17 cellular contexts compared by ENCODE assay signal in genomic region chr11:75592699-75593098, GRCh38. TPM values are rescaled to one million over a fixed set of nuclear protein-coding genes. Genes with fewer than 3 reads are reported as not detected.
DNase-seq lines count a peak whose midpoint lies in the region; ATAC-seq, FAIRE-seq and TF ChIP-seq lines count a peak whose summit lies in the region.
"Had no signal": no experiment of that assay in that cellular context is flagged by ENCODE, and none has a peak within 500 bp of the region (broad histone marks: within the 10 kb centered on the region; RNA-seq: fewer than 3 reads in every experiment).

No MANE protein-coding gene starts in this region.

- TF ChIP-seq POLR2A in HepG2 (IDR thresholded peaks at IDR 0.05; ENCODE audit: insufficient read depth in 1 of 2, low read depth in 2 of 2, low read length in 2 of 2) (no peak), right lobe of liver (IDR thresholded peaks at IDR 0.05) (no peak), transverse colon (IDR thresholded peaks at IDR 0.05) (no peak), thyroid gland (IDR thresholded peaks at IDR 0.05) (no peak), suprapubic skin (IDR thresholded peaks at IDR 0.05) (no peak)

- CTCF ChIA-PET in HepG2 (lab: Yijun Ruan, JAX; ENCODE audit: low intra/inter-chr PET ratio, low total read pairs): no interaction called here
- CTCF ChIA-PET in activated CD4-positive, alpha-beta memory T cell treated with anti-CD3 and anti-CD28 coated beads, Interleukin-2, amount 10 ng/mL, durations not matched to agents 7 days and 5 days (lab: Charles Lee): interaction anchor here (1.0 kb wide), 1 partner anchor 61 kb away, joined by 3 read pairs; no protein-coding TSS in a partner anchor

- H3K9me3 Mint-ChIP-seq in central memory CD8-positive, alpha-beta T cell: no peaks in the 10 kb centered on the region
- no peaks in the 10 kb centered on the region for H3K9me3 Mint-ChIP-seq in activated CD4-positive, alpha-beta memory T cell treated with anti-CD3 and anti-CD28 coated beads, Interleukin-2, amount 10 ng/mL, durations not matched to agents 7 days and 5 days
- H3K9me3 Mint-ChIP-seq: activated T-helper 2 cell treated with anti-CD3 and anti-CD28 coated beads, Interferon-gamma antibody, Interleukin-2, Interleukin-4, amounts not matched to agents 10 μg/mL and 5 μg/mL and 100 μg/mL, durations not matched to agents 14 hours and 24 hours and 36 hours had no signal

- peak overlapping the region; percentile 12 for H3K27ac Mint-ChIP-seq in central memory CD8-positive, alpha-beta T cell (ENCODE audit: low read depth)
- H3K27ac Mint-ChIP-seq in activated CD4-positive, alpha-beta memory T cell treated with anti-CD3 and anti-CD28 coated beads, Interleukin-2, amount 10 ng/mL, durations not matched to agents 7 days and 5 days: no peak overlapping the region
- H3K27ac Mint-ChIP-seq: activated T-helper 2 cell treated with anti-CD3 and anti-CD28 coated beads, Interferon-gamma antibody, Interleukin-2, Interleukin-4, amounts not matched to agents 10 μg/mL and 5 μg/mL and 100 μg/mL, durations not matched to agents 14 hours and 24 hours and 36 hours had no signal

- H3K27ac ChIP-seq in HepG2 (ENCODE audit: extremely low read length, insufficient read depth, low read length) (no peak overlapping the region), right lobe of liver (no peak overlapping the region), transverse colon (no peak overlapping the region), thyroid gland (peak overlapping the region in 1 of 3 donors; percentile 10), suprapubic skin (no peak overlapping the region)
- H3K27ac ChIP-seq: ascending aorta, KMS-11, ovary had no signal

- H3K79me2 ChIP-seq in HepG2 (ENCODE audit: insufficient read depth, low read length): no peaks in the 10 kb centered on the region

- intact Hi-C loops in HepG2 (cut with micrococcal nuclease; ENCODE audit: unreplicated experiment): no loop called here
- intact Hi-C loops in right lobe of liver (cut with DNase I): no loop called here
- intact Hi-C loops in transverse colon (cut with DNase I; ENCODE audit: low total_unique reads): no loop called here
- intact Hi-C loops in thyroid gland (cut with DNase I): no loop called here

- in situ Hi-C loops in HepG2 (cut with HindIII; ENCODE audit: extremely low pct_ligation_motif_present, low pct_unique_long_range_greater_than_20kb): no loop called here
- in situ Hi-C loops in transverse colon (cut with MboI; ENCODE audit: low pct_ligation_motif_present in 1 of 4, low pct_unique_long_range_greater_than_20kb in 1 of 4, low sequenced_read_pairs in 3 of 4): no loop called here

- H3K27me3 ChIP-seq in HepG2 (ENCODE audit: control insufficient read depth in 1 of 2, insufficient read depth in 2 of 2, low read length in 2 of 2): peaks cover 2 to 6% of the 10 kb centered on the region in 2 experiments; a peak in 3 of 5 replicates
- H3K27me3 ChIP-seq in right lobe of liver: no peaks in the 10 kb centered on the region
- no peaks in the 10 kb centered on the region for H3K27me3 ChIP-seq in transverse colon
- H3K27me3 ChIP-seq in thyroid gland: no peaks in the 10 kb centered on the region
- no peaks in the 10 kb centered on the region for H3K27me3 ChIP-seq in suprapubic skin
- H3K27me3 ChIP-seq: ascending aorta, ovary had no signal

- ATAC-seq in HepG2 (no peak), right lobe of liver (no peak)
- no peak for ATAC-seq in central memory CD8-positive, alpha-beta T cell (replicated peaks; ENCODE audit: extremely low read depth, poor library complexity, severe bottlenecking)
- ATAC-seq: HCT116 had no signal

- peaks cover 17% of the 10 kb centered on the region for H3K4me1 Mint-ChIP-seq in central memory CD8-positive, alpha-beta T cell
- peaks cover 15% of the 10 kb centered on the region for H3K4me1 Mint-ChIP-seq in activated CD4-positive, alpha-beta memory T cell treated with anti-CD3 and anti-CD28 coated beads, Interleukin-2, amount 10 ng/mL, durations not matched to agents 7 days and 5 days

- no peaks in the 10 kb centered on the region for H3K36me3 Mint-ChIP-seq in central memory CD8-positive, alpha-beta T cell (ENCODE audit: insufficient read depth)
- no peaks in the 10 kb centered on the region for H3K36me3 Mint-ChIP-seq in activated CD4-positive, alpha-beta memory T cell treated with anti-CD3 and anti-CD28 coated beads, Interleukin-2, amount 10 ng/mL, durations not matched to agents 7 days and 5 days (ENCODE audit: low read depth)

- H3K27me3 Mint-ChIP-seq in central memory CD8-positive, alpha-beta T cell: no peaks in the 10 kb centered on the region
- H3K27me3 Mint-ChIP-seq in activated CD4-positive, alpha-beta memory T cell treated with anti-CD3 and anti-CD28 coated beads, Interleukin-2, amount 10 ng/mL, durations not matched to agents 7 days and 5 days: peaks cover 13% of the 10 kb centered on the region

- no peak overlapping the region for H3K9ac ChIP-seq in HepG2 (ENCODE audit: insufficient read depth, low read depth, low read length)
- H3K9ac ChIP-seq: KMS-11 had no signal

- DNase-seq in HepG2 (ENCODE audit: low spot score) (no peak), right lobe of liver (no peak), NCI-H345 (lab: John Stamatoyannopoulos, UW) (peak; percentile 72), transverse colon (peak; percentile 32), thyroid gland (no peak), suprapubic skin (ENCODE audit: low spot score in 2 of 2) (no peak)
- no peak for DNase-seq in central memory CD8-positive, alpha-beta T cell (ENCODE audit: low spot score in 2 of 2)
- DNase-seq in activated CD4-positive, alpha-beta memory T cell treated with anti-CD3 and anti-CD28 coated beads, Interleukin-2, amount 10 ng/mL, durations not matched to agents 7 days and 5 days: no peak
- DNase-seq: ACHN; activated CD4-positive, alpha-beta T cell treated with anti-CD3 and anti-CD28 coated beads for 4 hours; Calu3; NCI-H446; ovary had no signal

- no peak overlapping the region for H3K4me2 ChIP-seq in HepG2 (ENCODE audit: low read depth, low read length)
- H3K4me2 ChIP-seq: KMS-11 had no signal

- no peak for TF ChIP-seq CTCF in HepG2 (CRISPR knock-in tag; IDR thresholded peaks at IDR 0.05)
- TF ChIP-seq CTCF in right lobe of liver (IDR thresholded peaks at IDR 0.05): no peak
- TF ChIP-seq CTCF in transverse colon (IDR thresholded peaks at IDR 0.05): no peak
- TF ChIP-seq CTCF in thyroid gland (IDR thresholded peaks at IDR 0.05): no peak
- TF ChIP-seq CTCF in suprapubic skin (IDR thresholded peaks at IDR 0.05): no peak

- H3K9me3 ChIP-seq in HepG2 (ENCODE audit: low read length): no peaks in the 10 kb centered on the region
- no peaks in the 10 kb centered on the region for H3K9me3 ChIP-seq in right lobe of liver
- no peaks in the 10 kb centered on the region for H3K9me3 ChIP-seq in transverse colon
- no peaks in the 10 kb centered on the region for H3K9me3 ChIP-seq in thyroid gland
- H3K9me3 ChIP-seq in suprapubic skin: no peaks in the 10 kb centered on the region
- H3K9me3 ChIP-seq: ascending aorta, ovary had no signal

- 42% methylated on average over 2 of the region's 2 CpGs for WGBS in HepG2 (ENCODE audit: low lambda C conversion rate)
- WGBS in right lobe of liver (ENCODE audit: insufficient coverage, low coverage, low lambda C conversion rate, missing lambda C conversion rate): 62% methylated on average over 2 of the region's 2 CpGs
- 34 to 46% methylated on average over 2 of the region's 2 CpGs for WGBS in transverse colon (ENCODE audit: low coverage in 1 of 2), 2 donors
- WGBS in thyroid gland, 2 donors: 61 to 77% methylated on average over 2 of the region's 2 CpGs
- 67% methylated on average over 2 of the region's 2 CpGs for WGBS in suprapubic skin

- no peak for TF ChIP-seq RAD21 in HepG2 (CRISPR knock-in tag; IDR thresholded peaks at IDR 0.05)

- BruUV-seq in HepG2 (replicated peaks; lab: Mats Ljungman, UMichigan): no TSS peak

- no peak for TF ChIP-seq EP300 in HepG2 (IDR thresholded peaks at IDR 0.05; ENCODE audit: low read depth in 2 of 2, low read length in 2 of 2)
- no peak for TF ChIP-seq EP300 in HepG2 (CRISPR knock-in tag; IDR thresholded peaks at IDR 0.05; ENCODE audit: borderline replicate concordance)
- no peak for TF ChIP-seq EP300 in transverse colon (IDR thresholded peaks at IDR 0.05; ENCODE audit: low read depth)
- TF ChIP-seq EP300 in suprapubic skin (IDR thresholded peaks at IDR 0.05): no peak

- no peaks in the 10 kb centered on the region for H4K20me1 ChIP-seq in HepG2 (ENCODE audit: insufficient read depth, low read length)

- no peak overlapping the region for H2AFZ ChIP-seq in HepG2 (ENCODE audit: low read length)

- no peak overlapping the region for H3K4me3 Mint-ChIP-seq in central memory CD8-positive, alpha-beta T cell
- no peak overlapping the region for H3K4me3 Mint-ChIP-seq in activated CD4-positive, alpha-beta memory T cell treated with anti-CD3 and anti-CD28 coated beads, Interleukin-2, amount 10 ng/mL, durations not matched to agents 7 days and 5 days

- H3K36me3 ChIP-seq in HepG2 (replicated peaks in 1 of 2; ENCODE audit: control insufficient read depth in 1 of 2, insufficient read depth in 2 of 2, low read length in 2 of 2) (no peaks in the 10 kb centered on the region), right lobe of liver (no peaks in the 10 kb centered on the region), transverse colon (no peaks in the 10 kb centered on the region), thyroid gland (no peaks in the 10 kb centered on the region), suprapubic skin (no peaks in the 10 kb centered on the region)
- H3K36me3 ChIP-seq: ascending aorta, ovary had no signal

- FAIRE-seq in HepG2 (lab: Jason Lieb, UNC): no peak

- POLR2A ChIA-PET in HepG2 (lab: Yijun Ruan, JAX): no interaction called here
- POLR2A ChIA-PET in activated CD4-positive, alpha-beta memory T cell treated with anti-CD3 and anti-CD28 coated beads, Interleukin-2, amount 10 ng/mL, durations not matched to agents 7 days and 5 days (lab: Charles Lee): interaction anchor here (2.5 kb wide), 1 partner anchor 10 kb away, joined by 7 read pairs; no protein-coding TSS in a partner anchor

- H3K4me3 ChIP-seq in HepG2 (replicated peaks in 1 of 3; ENCODE audit: insufficient read depth in 1 of 3, low read depth in 2 of 3, low read length in 3 of 3) (no peak overlapping the region), right lobe of liver (no peak overlapping the region), transverse colon (no peak overlapping the region), thyroid gland (replicated peaks in 1 of 3) (no peak overlapping the region), suprapubic skin (no peak overlapping the region)
- H3K4me3 ChIP-seq: ascending aorta, ovary had no signal

- H3K4me1 ChIP-seq in HepG2 (ENCODE audit: insufficient read depth, low read length) (peaks cover 27% of the 10 kb centered on the region), right lobe of liver (peaks cover 0 to 3% (median 2%) of the 10 kb centered on the region in 4 donors), transverse colon (peaks cover 0 to 13% (median 0%) of the 10 kb centered on the region in 4 donors), thyroid gland (peaks cover 0 to 9% of the 10 kb centered on the region in 2 donors), suprapubic skin (no peaks in the 10 kb centered on the region)
- H3K4me1 ChIP-seq: ascending aorta had no signal

RNA-seq across cellular contexts. Expression of gene SERPINH1, which starts 30.6 kb away (rescaled TPM):
- total RNA-seq in HepG2 (2016; rRNA removed; fragmentation: Illumina TruSeq; extraction: Trizol) (31.3 and 83.8 TPM in 2 replicates), right lobe of liver (10 to 100 TPM; 14.6 to 44.3 (median 33.8) TPM), transverse colon (100 to 1,000 TPM in 1 of 4 donors, 10 to 100 TPM in 3; 34.8 to 169 (median 76.0) TPM), thyroid gland (100 to 1,000 TPM; 102 to 167 (median 143) TPM), suprapubic skin (100 to 1,000 TPM in 2 of 4 donors, 10 to 100 TPM in 2; 56.9 to 111 (median 95.5) TPM)
- total RNA-seq in HepG2 (2016; cell fraction: cytosol; rRNA removed; fragmentation: Illumina TruSeq; extraction: Trizol; ENCODE audit: low read depth): 10.9 and 11.9 TPM in 2 replicates
- total RNA-seq in HepG2 (2016; cell fraction: insoluble cytoplasmic fraction; rRNA removed; fragmentation: Illumina TruSeq; extraction: Trizol): 27.2 and 84.9 TPM in 2 replicates
- 21.3 and 21.4 TPM in 2 replicates for total RNA-seq in HepG2 (2016; cell fraction: membrane; rRNA removed; fragmentation: Illumina TruSeq; extraction: Trizol)
- 63.4 and 80.5 TPM in 2 replicates for total RNA-seq in HepG2 (2016; cell fraction: nucleus; rRNA removed; fragmentation: Illumina TruSeq; extraction: Trizol)
- polyA plus RNA-seq in HepG2 (2011; rRNA removed): 83.6 and 101 TPM in 2 replicates
- 50.5 and 96.5 TPM in 2 replicates for polyA plus RNA-seq in HepG2 (2011; cell fraction: cytosol; rRNA removed)
- polyA plus RNA-seq in HepG2 (2011; cell fraction: nucleus; rRNA removed): 91.5 and 110 TPM in 2 replicates
- 46.1 and 57.3 TPM in 2 replicates for polyA plus RNA-seq in HepG2 (2012)
- polyA plus RNA-seq in HepG2 (2016; cell fraction: cytosol; fragmentation: Illumina TruSeq; extraction: Trizol; ENCODE audit: low read depth): 8.9 and 11.1 TPM in 2 replicates
- polyA plus RNA-seq in HepG2 (2016; cell fraction: insoluble cytoplasmic fraction; fragmentation: Illumina TruSeq; extraction: Trizol; ENCODE audit: low read depth): 30.8 and 35.3 TPM in 2 replicates
- 15.5 and 16.1 TPM in 2 replicates for polyA plus RNA-seq in HepG2 (2016; cell fraction: membrane; fragmentation: Illumina TruSeq; extraction: Trizol; ENCODE audit: low read depth)
- polyA plus RNA-seq in HepG2 (2016; cell fraction: nucleus; fragmentation: Illumina TruSeq; extraction: Trizol; ENCODE audit: insufficient read depth, low read depth): 114 and 127 TPM in 2 replicates
- polyA minus RNA-seq in HepG2 (2011; rRNA and poly(A)+ RNA removed; ENCODE audit: low replicate concordance): 129 and 168 TPM in 2 replicates
- 52.3 and 73.2 TPM in 2 replicates for polyA minus RNA-seq in HepG2 (2011; cell fraction: cytosol; rRNA and poly(A)+ RNA removed)
- 20.1 and 27.8 TPM in 2 replicates for polyA minus RNA-seq in HepG2 (2011; cell fraction: nucleus; rRNA and poly(A)+ RNA removed)
- total RNA-seq in activated CD4-positive, alpha-beta memory T cell treated with anti-CD3 and anti-CD28 coated beads, Interleukin-2, amount 10 ng/mL, durations not matched to agents 7 days and 5 days: 10 to 100 TPM; 12.2 to 13.3 TPM

Comparison
In these comparisons a context has a peak if more than half of its experiments do, and no peak if none do; other contexts are left out.
1. DNase-seq: peak in NCI-H345 (single experiment) and transverse colon (single experiment); none in HepG2 (single experiment), right lobe of liver (0 of 3), central memory CD8-positive, alpha-beta T cell (0 of 2), activated CD4-positive, alpha-beta memory T cell treated with anti-CD3 and anti-CD28 coated beads, Interleukin-2, amount 10 ng/mL, durations not matched to agents 7 days and 5 days (single experiment), thyroid gland (0 of 2) and suprapubic skin (0 of 2).